ENCODE assay signal across 6 cellular contexts in genomic region chr6:99354983-99355382, GRCh38.
"Had no signal": no experiment of that assay in that cellular context is flagged by ENCODE, and none has a peak within 500 bp of the region (broad histone marks: within the 10 kb centered on the region; RNA-seq: fewer than 3 reads in every experiment).

No MANE protein-coding gene starts in this region.

- H3K4me3 ChIP-seq: K562 had no signal

- H3K27ac ChIP-seq: HL-60, KMS-11 had no signal

- DNase-seq: IMR-90, KBM-7, KG1 had no signal
